In genomic region chr14:101178184-101179072, GRCh38 we compare ENCODE assay signal across 17 cellular contexts.
"Had no signal": no experiment of that assay in that cellular context is flagged by ENCODE, and none has a peak within 500 bp of the region (broad histone marks: within the 10 kb centered on the region; RNA-seq: fewer than 3 reads in every experiment).

No MANE protein-coding gene starts in this region.

- H3K9me3 ChIP-seq: body of pancreas, transverse colon, vagina had no signal

- H3K4me1 Mint-ChIP-seq: stimulated activated naive CD8-positive, alpha-beta T cell treated with anti-CD3 and anti-CD28 coated beads, Interleukin-15, amount 100 ng/mL, for 72 hours had no signal

- H3K27ac Mint-ChIP-seq: activated naive CD4-positive, alpha-beta T cell treated with anti-CD3 and anti-CD28 coated beads for 36 hours; stimulated activated naive CD8-positive, alpha-beta T cell treated with anti-CD3 and anti-CD28 coated beads, Interleukin-15, amount 100 ng/mL, for 72 hours had no signal

- H3K27me3 Mint-ChIP-seq: stimulated activated naive CD8-positive, alpha-beta T cell treated with anti-CD3 and anti-CD28 coated beads, Interleukin-15, amount 100 ng/mL, for 72 hours had no signal

- H3K4me3 Mint-ChIP-seq: activated naive CD4-positive, alpha-beta T cell treated with anti-CD3 and anti-CD28 coated beads for 36 hours; activated T-cell treated with anti-CD3 and anti-CD28 coated beads, Interleukin-2, amount 50 U/mL, for 4 hours; stimulated activated naive CD8-positive, alpha-beta T cell treated with anti-CD3 and anti-CD28 coated beads, Interleukin-15, amount 100 ng/mL, for 72 hours had no signal

- H3K9me3 Mint-ChIP-seq: activated naive CD4-positive, alpha-beta T cell treated with anti-CD3 and anti-CD28 coated beads for 36 hours; activated T-cell treated with anti-CD3 and anti-CD28 coated beads, Interleukin-2, amount 50 U/mL, for 4 hours had no signal

- H3K4me1 ChIP-seq: body of pancreas, esophagus squamous epithelium, suprapubic skin, transverse colon, vagina had no signal

- DNase-seq: activated CD4-positive, CD25-positive, alpha-beta regulatory T cell treated with anti-CD3 and anti-CD28 coated beads, Interleukin-2, amount 50 U/mL, for 72 hours; activated naive CD4-positive, alpha-beta T cell treated with anti-CD3 and anti-CD28 coated beads for 36 hours; activated T-cell treated with anti-CD3 and anti-CD28 coated beads, Interleukin-2, amount 50 U/mL, for 4 hours; body of pancreas; central memory CD4-positive, alpha-beta T cell; effector CD4-positive, alpha-beta T cell; esophagus squamous epithelium; left colon; stimulated activated CD4-positive, alpha-beta T cell treated with anti-CD3 and anti-CD28 coated beads, Interleukin-2, amount 100 ng/mL, for 48 hours; stimulated activated naive CD8-positive, alpha-beta T cell treated with anti-CD3 and anti-CD28 coated beads, Interleukin-15, amount 100 ng/mL, for 72 hours; SW 1271; T-helper 2 cell; transverse colon had no signal

- ATAC-seq: activated T-cell treated with anti-CD3 and anti-CD28 coated beads, Interleukin-2, amount 50 U/mL, for 4 hours; body of pancreas; left colon; stimulated activated naive CD8-positive, alpha-beta T cell treated with anti-CD3 and anti-CD28 coated beads, Interleukin-15, amount 100 ng/mL, for 72 hours had no signal

- H3K4me3 ChIP-seq: body of pancreas, esophagus squamous epithelium, lung, suprapubic skin, transverse colon, vagina had no signal

- H3K27me3 ChIP-seq: body of pancreas, esophagus squamous epithelium, transverse colon, vagina had no signal

- H3K36me3 ChIP-seq: esophagus squamous epithelium, suprapubic skin, transverse colon, vagina had no signal

- H3K27ac ChIP-seq: body of pancreas, esophagus squamous epithelium, suprapubic skin, transverse colon, vagina, VCaP had no signal
